Comparison of ENCODE assay signal across 18 cellular contexts in the genomic region with DNA sequence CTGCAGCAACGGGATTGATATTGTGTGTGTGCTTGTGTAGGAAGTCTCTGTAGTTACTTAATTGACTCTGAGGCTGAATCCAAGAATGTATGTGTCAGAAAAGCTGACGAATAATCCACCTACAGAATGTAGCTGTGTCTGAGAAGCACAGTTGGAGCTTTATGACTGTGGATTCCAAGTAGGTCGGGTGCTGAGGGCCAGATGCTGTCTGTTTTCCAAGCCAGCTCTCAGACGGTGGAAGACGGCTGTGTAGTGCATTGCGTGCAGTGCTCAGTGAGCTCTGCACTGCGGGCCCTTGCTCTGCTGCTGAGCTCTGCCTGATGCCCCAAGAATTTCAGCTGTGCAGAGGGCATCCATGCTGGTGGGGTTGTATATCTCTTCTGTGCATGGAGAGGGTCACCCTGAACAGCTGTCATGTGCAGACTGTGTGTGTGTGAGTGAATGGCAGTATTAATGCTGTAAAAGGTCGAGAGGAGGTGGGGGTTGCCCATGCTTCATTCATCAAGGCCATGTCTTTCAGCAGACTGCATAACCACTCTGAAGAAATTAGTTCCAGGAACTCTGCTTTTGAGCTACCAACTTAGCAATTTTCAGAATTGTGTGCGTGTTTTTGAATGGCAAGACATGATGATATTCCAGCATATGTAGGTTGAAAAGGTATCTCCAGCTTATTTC.
DNase-seq lines count a peak whose midpoint lies in the region; ATAC-seq lines count a peak whose summit lies in the region.
"Had no signal": no experiment of that assay in that cellular context is flagged by ENCODE, and none has a peak within 500 bp of the region (broad histone marks: within the 10 kb centered on the region; RNA-seq: fewer than 3 reads in every experiment).

No MANE protein-coding gene starts in this region.

- H3K27me3 Mint-ChIP-seq in activated CD4-positive, alpha-beta T cell treated with anti-CD3 and anti-CD28 coated beads for 36 hours: peaks cover 5% of the 10 kb centered on the region
- H3K27me3 Mint-ChIP-seq in stimulated activated naive CD8-positive, alpha-beta T cell treated with anti-CD3 and anti-CD28 coated beads, Interleukin-15, amount 100 ng/mL, for 72 hours: no peaks in the 10 kb centered on the region
- no peaks in the 10 kb centered on the region for H3K27me3 Mint-ChIP-seq in naive thymus-derived CD4-positive, alpha-beta T cell
- H3K27me3 Mint-ChIP-seq: IgD-negative memory B cell had no signal

- H3K4me1 ChIP-seq in naive thymus-derived CD4-positive, alpha-beta T cell (ENCODE audit: control insufficient read depth in 2 of 2, insufficient read depth in 2 of 2, low read length in 2 of 2): no peaks in the 10 kb centered on the region
- H3K4me1 ChIP-seq: HAP-1 had no signal

- ATAC-seq in activated CD4-positive, alpha-beta T cell treated with anti-CD3 and anti-CD28 coated beads for 36 hours: peak; percentile 53
- peak; percentile 39 for ATAC-seq in stimulated activated naive CD8-positive, alpha-beta T cell treated with anti-CD3 and anti-CD28 coated beads, Interleukin-15, amount 100 ng/mL, for 72 hours
- no peak for ATAC-seq in naive thymus-derived CD4-positive, alpha-beta T cell

- H3K4me1 Mint-ChIP-seq in activated CD4-positive, alpha-beta T cell treated with anti-CD3 and anti-CD28 coated beads for 36 hours: peaks cover 6% of the 10 kb centered on the region
- H3K4me1 Mint-ChIP-seq in stimulated activated naive CD8-positive, alpha-beta T cell treated with anti-CD3 and anti-CD28 coated beads, Interleukin-15, amount 100 ng/mL, for 72 hours: peaks cover 12% of the 10 kb centered on the region
- H3K4me1 Mint-ChIP-seq in naive thymus-derived CD4-positive, alpha-beta T cell: peaks cover 0 to 8% (median 2%) of the 10 kb centered on the region in 7 donors
- H3K4me1 Mint-ChIP-seq: IgD-negative memory B cell had no signal

- in situ Hi-C loops in KBM-7 (cut with MboI; ENCODE audit: low pct_unique_long_range_greater_than_20kb, low sequenced_read_pairs): no loop called here

- POLR2A ChIA-PET in activated CD4-positive, alpha-beta T cell treated with anti-CD3 and anti-CD28 coated beads for 36 hours (lab: Charles Lee): no interaction called here
- POLR2A ChIA-PET in naive thymus-derived CD4-positive, alpha-beta T cell (lab: Charles Lee): interaction anchor here (0.5 to 1.0 kb wide), 2 partner anchors 8 to 11 kb away, joined by 3 to 4 read pairs; no protein-coding TSS in a partner anchor

- DNase-seq in activated CD4-positive, alpha-beta T cell treated with anti-CD3 and anti-CD28 coated beads for 36 hours: no peak
- no peak for DNase-seq in activated CD4-positive, alpha-beta T cell treated with anti-CD3 and anti-CD28 coated beads for 4 hours
- peak; percentile 59 for DNase-seq in KBM-7
- DNase-seq in myocyte (ENCODE audit: low read depth): peak; percentile 26
- DNase-seq in stimulated activated naive CD8-positive, alpha-beta T cell treated with anti-CD3 and anti-CD28 coated beads, Interleukin-15, amount 100 ng/mL, for 72 hours: no peak
- no peak for DNase-seq in naive thymus-derived CD4-positive, alpha-beta T cell
- no peak for DNase-seq in 8988T
- DNase-seq in NCI-H1417 (lab: John Stamatoyannopoulos, UW): no peak
- DNase-seq: COR-L47, DMS153, EL, NCI-H1930, NCI-H748 treated with DMSO at 0.1 percent for 48 hours, RPMI8226 had no signal

- CTCF ChIA-PET in activated CD4-positive, alpha-beta T cell treated with anti-CD3 and anti-CD28 coated beads for 36 hours (lab: Charles Lee): interaction anchor here (0.7 kb wide), 1 partner anchor 11 kb away, joined by 4 read pairs; no protein-coding TSS in a partner anchor
- CTCF ChIA-PET in naive thymus-derived CD4-positive, alpha-beta T cell (lab: Charles Lee): no interaction called here

- intact Hi-C loops in activated CD4-positive, alpha-beta T cell treated with anti-CD3 and anti-CD28 coated beads for 36 hours (cut with DNase I, micrococcal nuclease): no loop called here
- intact Hi-C loops in naive thymus-derived CD4-positive, alpha-beta T cell (cut with micrococcal nuclease): no loop called here

- no peak overlapping the region for H3K4me3 ChIP-seq in naive thymus-derived CD4-positive, alpha-beta T cell (ENCODE audit: low read length)
- H3K4me3 ChIP-seq: HAP-1 had no signal

- H3K4me3 Mint-ChIP-seq in activated CD4-positive, alpha-beta T cell treated with anti-CD3 and anti-CD28 coated beads for 36 hours: no peak overlapping the region
- H3K4me3 Mint-ChIP-seq in stimulated activated naive CD8-positive, alpha-beta T cell treated with anti-CD3 and anti-CD28 coated beads, Interleukin-15, amount 100 ng/mL, for 72 hours: peak overlapping the region in 1 of 2 donors; percentile 33
- no peak overlapping the region for H3K4me3 Mint-ChIP-seq in naive thymus-derived CD4-positive, alpha-beta T cell
- H3K4me3 Mint-ChIP-seq: IgD-negative memory B cell had no signal

- no peaks in the 10 kb centered on the region for H3K36me3 Mint-ChIP-seq in activated CD4-positive, alpha-beta T cell treated with anti-CD3 and anti-CD28 coated beads for 36 hours (ENCODE audit: low read depth)
- H3K36me3 Mint-ChIP-seq in naive thymus-derived CD4-positive, alpha-beta T cell: peaks cover 0 to 8% (median 0%) of the 10 kb centered on the region in 5 donors
- H3K36me3 Mint-ChIP-seq: IgD-negative memory B cell had no signal

- no peak overlapping the region for H3K27ac ChIP-seq in naive thymus-derived CD4-positive, alpha-beta T cell (ENCODE audit: low read depth, low read length)
- H3K27ac ChIP-seq: C4-2B, HL-60 had no signal

- H3K27me3 ChIP-seq in naive thymus-derived CD4-positive, alpha-beta T cell (ENCODE audit: control insufficient read depth in 2 of 2, insufficient read depth in 2 of 2, low read length in 2 of 2): no peaks in the 10 kb centered on the region

- no peak overlapping the region for H3K27ac Mint-ChIP-seq in activated CD4-positive, alpha-beta T cell treated with anti-CD3 and anti-CD28 coated beads for 36 hours
- H3K27ac Mint-ChIP-seq in stimulated activated naive CD8-positive, alpha-beta T cell treated with anti-CD3 and anti-CD28 coated beads, Interleukin-15, amount 100 ng/mL, for 72 hours: no peak overlapping the region
- H3K27ac Mint-ChIP-seq in naive thymus-derived CD4-positive, alpha-beta T cell: peak overlapping the region in 1 of 9 donors; percentile 9
- H3K27ac Mint-ChIP-seq: IgD-negative memory B cell had no signal

- peaks cover 2% of the 10 kb centered on the region for H3K9me3 Mint-ChIP-seq in activated CD4-positive, alpha-beta T cell treated with anti-CD3 and anti-CD28 coated beads for 36 hours (ENCODE audit: low read depth)
- H3K9me3 Mint-ChIP-seq in stimulated activated naive CD8-positive, alpha-beta T cell treated with anti-CD3 and anti-CD28 coated beads, Interleukin-15, amount 100 ng/mL, for 72 hours: peaks cover 0 to 8% of the 10 kb centered on the region in 2 donors
- peaks cover 0 to 9% (median 0%) of the 10 kb centered on the region in 11 donors for H3K9me3 Mint-ChIP-seq in naive thymus-derived CD4-positive, alpha-beta T cell
- H3K9me3 Mint-ChIP-seq: IgD-negative memory B cell had no signal

- no peaks in the 10 kb centered on the region for H3K36me3 ChIP-seq in naive thymus-derived CD4-positive, alpha-beta T cell (ENCODE audit: control insufficient read depth in 2 of 3, insufficient read depth in 3 of 3, low read length in 3 of 3)
- H3K36me3 ChIP-seq: HAP-1 had no signal

- no peaks in the 10 kb centered on the region for H3K9me3 ChIP-seq in naive thymus-derived CD4-positive, alpha-beta T cell (ENCODE audit: control insufficient read depth in 2 of 3, low read length in 3 of 3)
- H3K9me3 ChIP-seq: HAP-1 had no signal

Comparison
In these comparisons a context has a peak if more than half of its experiments do, and no peak if none do; other contexts are left out.
1. DNase-seq: peak in KBM-7 (single experiment) and myocyte (single experiment); none in activated CD4-positive, alpha-beta T cell treated with anti-CD3 and anti-CD28 coated beads for 36 hours (single experiment), activated CD4-positive, alpha-beta T cell treated with anti-CD3 and anti-CD28 coated beads for 4 hours (0 of 2), stimulated activated naive CD8-positive, alpha-beta T cell treated with anti-CD3 and anti-CD28 coated beads, Interleukin-15, amount 100 ng/mL, for 72 hours (0 of 2), naive thymus-derived CD4-positive, alpha-beta T cell (0 of 9), 8988T (single experiment) and NCI-H1417 (0 of 3).